In the genomic region with DNA sequence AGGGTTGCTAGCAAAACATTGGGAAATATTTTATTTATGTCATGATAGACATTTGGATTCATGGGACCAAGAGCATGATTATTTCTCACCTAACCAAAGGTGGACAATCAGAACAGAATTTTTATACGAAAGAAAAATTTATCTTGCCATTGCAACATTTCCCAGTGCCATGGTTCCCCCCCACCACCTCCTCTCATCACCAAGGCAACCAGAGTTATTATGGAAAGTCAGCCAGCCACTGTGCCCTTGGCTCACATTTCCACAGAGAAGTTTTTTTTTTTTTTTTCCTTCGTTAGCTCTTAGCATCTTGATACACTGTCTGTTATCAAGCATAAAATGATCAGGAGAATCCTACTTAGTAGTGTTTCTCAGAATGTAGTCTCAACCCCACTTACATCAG, we compare ENCODE assay signal across 19 cellular contexts.
DNase-seq lines count a peak whose midpoint lies in the region; ATAC-seq and TF ChIP-seq lines count a peak whose summit lies in the region.
"Had no signal": no experiment of that assay in that cellular context is flagged by ENCODE, and none has a peak within 500 bp of the region (broad histone marks: within the 10 kb centered on the region; RNA-seq: fewer than 3 reads in every experiment).

No MANE protein-coding gene starts in this region.

- no peak overlapping the region for H3K27ac Mint-ChIP-seq in stimulated activated naive B cell treated with anti-CD40 and anti-IgM and Interleukin-4, amounts not matched to agents 10 μg/mL and 1 μg/mL and 100 μg/mL, for 72 hours
- H3K27ac Mint-ChIP-seq: CD4-positive, alpha-beta T cell had no signal

- H3K4me3 Mint-ChIP-seq in stimulated activated naive B cell treated with anti-CD40 and anti-IgM and Interleukin-4, amounts not matched to agents 10 μg/mL and 1 μg/mL and 100 μg/mL, for 72 hours = no peak overlapping the region
- H3K4me3 Mint-ChIP-seq: CD4-positive, alpha-beta T cell had no signal

- no peaks in the 10 kb centered on the region for H3K36me3 Mint-ChIP-seq in stimulated activated naive B cell treated with anti-CD40 and anti-IgM and Interleukin-4, amounts not matched to agents 10 μg/mL and 1 μg/mL and 100 μg/mL, for 72 hours

- H3K4me1 ChIP-seq in foreskin keratinocyte = no peaks in the 10 kb centered on the region

- H3K27me3 Mint-ChIP-seq in stimulated activated naive B cell treated with anti-CD40 and anti-IgM and Interleukin-4, amounts not matched to agents 10 μg/mL and 1 μg/mL and 100 μg/mL, for 72 hours = no peaks in the 10 kb centered on the region
- H3K27me3 Mint-ChIP-seq: CD4-positive, alpha-beta T cell had no signal

- no peak for ATAC-seq in foreskin keratinocyte
- no peak for ATAC-seq in GM19023 (IDR thresholded peaks at IDR 0.05; ENCODE audit: unreplicated experiment)
- no peak for ATAC-seq in stimulated activated naive B cell treated with anti-CD40 and anti-IgM and Interleukin-4, amounts not matched to agents 10 μg/mL and 1 μg/mL and 100 μg/mL, for 72 hours (replicated peaks)
- ATAC-seq: HCT116 had no signal

- H3K9me3 Mint-ChIP-seq in stimulated activated naive B cell treated with anti-CD40 and anti-IgM and Interleukin-4, amounts not matched to agents 10 μg/mL and 1 μg/mL and 100 μg/mL, for 72 hours = peaks cover 0 to 4% of the 10 kb centered on the region in 2 donors
- H3K9me3 Mint-ChIP-seq: CD4-positive, alpha-beta T cell had no signal

- peak; percentile 21 for DNase-seq in Ammon's horn (ENCODE audit: low spot score)
- peak; percentile 21 for DNase-seq in NCI-H2171 (lab: John Stamatoyannopoulos, UW)
- no peak for DNase-seq in coronary artery (ENCODE audit: low spot score)
- DNase-seq in putamen (ENCODE audit: low spot score) = peak; percentile 49
- no peak for DNase-seq in foreskin keratinocyte
- DNase-seq in stimulated activated naive B cell treated with anti-CD40 and anti-IgM and Interleukin-4, amounts not matched to agents 10 μg/mL and 1 μg/mL and 100 μg/mL, for 72 hours = no peak
- DNase-seq: CD4-positive, alpha-beta T cell; DMS79 treated with DMSO at 0.1 percent for 48 hours; KBM-7; NCI-H1417; NCI-H1694 treated with DMSO at 0.1 percent for 48 hours; NCI-H2081; NCI-H446; NCI-H524 treated with DMSO at 0.1 percent for 48 hours; RPMI8226; SHP77 had no signal

- no peak overlapping the region for H3K4me3 ChIP-seq in coronary artery
- H3K4me3 ChIP-seq: BLaER1 treated with 17β-estradiol and CSF1 and Interleukin-3, amounts not matched to agents 10 nM and 100 nM had no signal

- no peaks in the 10 kb centered on the region for H3K27me3 ChIP-seq in foreskin keratinocyte
- H3K27me3 ChIP-seq: BLaER1 treated with 17β-estradiol and CSF1 and Interleukin-3, amounts not matched to agents 10 nM and 100 nM had no signal

- H3K27ac ChIP-seq in coronary artery = peak overlapping the region; percentile 23 to 45
- H3K27ac ChIP-seq in foreskin keratinocyte = no peak overlapping the region
- H3K27ac ChIP-seq: BLaER1 treated with 17β-estradiol and CSF1 and Interleukin-3, amounts not matched to agents 10 nM and 100 nM had no signal

- H3K4me1 Mint-ChIP-seq in stimulated activated naive B cell treated with anti-CD40 and anti-IgM and Interleukin-4, amounts not matched to agents 10 μg/mL and 1 μg/mL and 100 μg/mL, for 72 hours = no peaks in the 10 kb centered on the region

- TF ChIP-seq CTCF in coronary artery (IDR thresholded peaks at IDR 0.05) = no peak
- no peak for TF ChIP-seq CTCF in foreskin keratinocyte (conservative IDR thresholded peaks at IDR 0.05)

Comparison
In these comparisons a context has a peak if more than half of its experiments do, and no peak if none do; other contexts are left out.
1. DNase-seq: peak in Ammon's horn (single experiment), NCI-H2171 (single experiment) and putamen (single experiment); none in coronary artery (single experiment), foreskin keratinocyte (0 of 2) and stimulated activated naive B cell treated with anti-CD40 and anti-IgM and Interleukin-4, amounts not matched to agents 10 μg/mL and 1 μg/mL and 100 μg/mL, for 72 hours (single experiment).